Comparison of ENCODE assay signal across 8 cellular contexts in genomic region chr19:10339380-10339960, GRCh38. TPM values are rescaled to one million over a fixed set of nuclear protein-coding genes. Genes with fewer than 3 reads are reported as not detected.
A peak's percentile ranks its signal among the peaks of the same experiment; 100 is the strongest.
DNase-seq lines count a peak whose midpoint lies in the region; ATAC-seq, FAIRE-seq and TF ChIP-seq lines count a peak whose summit lies in the region.

TSS of gene ICAM3 (minus strand) at chr19:10339624. CDS start at chr19:10339614, 10 bp downstream.

- H3K4me3 Mint-ChIP-seq in WTC11, result peak within 1 kb of the TSS; percentile 7; the same call in 1 of the 2 replicates
- peak within 1 kb of the TSS; percentile 86 to 90 for H3K4me3 Mint-ChIP-seq in effector memory CD8-positive, alpha-beta T cell

- ATAC-seq in HG03045 (IDR thresholded peaks at IDR 0.05; ENCODE audit: unreplicated experiment) (peak; percentile 47), WTC11 (peak; percentile 16)
- ATAC-seq in effector memory CD8-positive, alpha-beta T cell (replicated peaks), result peak; percentile 97

- H3K27ac Mint-ChIP-seq in WTC11, result peak within 1 kb of the TSS; percentile 82
- peak within 1 kb of the TSS; percentile 84 to 86 for H3K27ac Mint-ChIP-seq in effector memory CD8-positive, alpha-beta T cell

- no peak for TF ChIP-seq CTCF in GM10248 (IDR thresholded peaks at IDR 0.05; ENCODE audit: control extremely low read depth, extremely low read depth, low read depth, missing control alignments)
- TF ChIP-seq CTCF in WTC11 (IDR thresholded peaks at IDR 0.05), result no peak

- POLR2A ChIA-PET in GM10248 (lab: Yijun Ruan, JAX), result no interaction called here
- POLR2A ChIA-PET in WTC11 (lab: Charles Lee), result interaction anchor here (0.6 to 0.9 kb wide), 2 partner anchors 44 to 211 kb away, joined by 3 read pairs; no protein-coding TSS in a partner anchor

- no peaks in the 10 kb centered on the region for H3K9me3 Mint-ChIP-seq in WTC11
- H3K9me3 Mint-ChIP-seq in effector memory CD8-positive, alpha-beta T cell, result no peaks in the 10 kb centered on the region

- H3K4me1 Mint-ChIP-seq in WTC11, result peaks cover 26% of the 10 kb centered on the region
- H3K4me1 Mint-ChIP-seq in effector memory CD8-positive, alpha-beta T cell (ENCODE audit: low read depth in 2 of 2), result peaks cover 22 to 24% of the 10 kb centered on the region in 2 donors

- H3K27me3 Mint-ChIP-seq in WTC11 (ENCODE audit: low read depth), result peaks cover 6% of the 10 kb centered on the region
- H3K27me3 Mint-ChIP-seq in effector memory CD8-positive, alpha-beta T cell, result no peaks in the 10 kb centered on the region

- no peaks in the 10 kb centered on the region; the same call in 1 of the 2 replicates for H3K36me3 Mint-ChIP-seq in WTC11
- peaks cover 24% of the 10 kb centered on the region for H3K36me3 Mint-ChIP-seq in effector memory CD8-positive, alpha-beta T cell (ENCODE audit: insufficient read depth)

- DNase-seq in GM10248 (ENCODE audit: extremely low spot score), result peak; percentile 79
- DNase-seq in WTC11 (ENCODE audit: low spot score), result no peak
- peak; percentile 49 to 53 (median 49) for DNase-seq in effector memory CD8-positive, alpha-beta T cell
- DNase-seq in stimulated activated CD4-positive, alpha-beta T cell treated with anti-CD3 and anti-CD28 coated beads, Interleukin-4, amount 100 ng/mL, for 24 hours, result peak; percentile 65
- no peak for DNase-seq in HTR-8/SVneo (ENCODE audit: insufficient read length, low spot score)
- DNase-seq in T1000 (lab: John Stamatoyannopoulos, UW), result no peak
- DNase-seq in AG20443 (ENCODE audit: low spot score), result no peak

- CTCF ChIA-PET in GM10248 (lab: Yijun Ruan, JAX) (no interaction called here), WTC11 (lab: Charles Lee) (interaction anchor here (1.5 kb wide), 1 partner anchor 41 kb away, joined by 3 read pairs; the partner anchor contains the start of gene TYK2)

- no peak for FAIRE-seq in HTR-8/SVneo (lab: Jason Lieb, UNC)

TF ChIP-seq in WTC11, 78 proteins besides CTCF, POLR2A, EP300 and RAD21:
- TF ChIP-seq CBFB (CRISPR knock-in tag; IDR thresholded peaks at IDR 0.05; ENCODE audit: low read depth), result no peak

RNA-seq across cellular contexts. Expression of gene ICAM3, which starts in this region (rescaled TPM):
- 18.7 to 21.3 TPM (median 21.3 TPM) in 3 replicates for total RNA-seq in WTC11 (2021)

Comparison
In these comparisons a context has a peak if more than half of its experiments do, and no peak if none do; other contexts are left out.
1. DNase-seq: peak in GM10248 (single experiment), effector memory CD8-positive, alpha-beta T cell (3 of 3) and stimulated activated CD4-positive, alpha-beta T cell treated with anti-CD3 and anti-CD28 coated beads, Interleukin-4, amount 100 ng/mL, for 24 hours (single experiment); none in WTC11 (single experiment), HTR-8/SVneo (single experiment), T1000 (single experiment) and AG20443 (single experiment).
2. ATAC-seq: peak in every context shown above with its lines; median percentile 97 in effector memory CD8-positive, alpha-beta T cell; 47 in HG03045; 16 in WTC11.